In genomic region chr11:62542111-62542745, GRCh38 we compare ENCODE assay signal across 9 cellular contexts. TPM values are rescaled to one million over a fixed set of nuclear protein-coding genes. Genes with fewer than 3 reads are reported as not detected.
A peak's percentile ranks its signal among the peaks of the same experiment; 100 is the strongest.
DNase-seq lines count a peak whose midpoint lies in the region; ATAC-seq and TF ChIP-seq lines count a peak whose summit lies in the region.
"Had no signal": no experiment of that assay in that cellular context is flagged by ENCODE, and none has a peak within 500 bp of the region (broad histone marks: within the 10 kb centered on the region; RNA-seq: fewer than 3 reads in every experiment).

No MANE protein-coding gene starts in this region.

- no peak for TF ChIP-seq POLR2A in NB4 (IDR thresholded peaks at IDR 0.05; ENCODE audit: extremely low read depth, insufficient read length)

- H3K4me3 Mint-ChIP-seq in CD4-positive, alpha-beta T cell: peak overlapping the region; percentile 99
- H3K4me3 Mint-ChIP-seq in central memory CD8-positive, alpha-beta T cell: peak overlapping the region; percentile 99
- peak overlapping the region; percentile 83 for H3K4me3 Mint-ChIP-seq in natural killer cell treated with Interleukin-12 subunit alpha and Interleukin-12 subunit beta and Interleukin-15 and Interleukin-18, amount 100 ng/mL, for 72 hours
- no peak overlapping the region for H3K4me3 Mint-ChIP-seq in activated naive CD4-positive, alpha-beta T cell treated with anti-CD3 and anti-CD28 coated beads for 36 hours

- H3K9me3 ChIP-seq in CD4-positive, alpha-beta T cell (ENCODE audit: control insufficient read depth, low read length): no peaks in the 10 kb centered on the region

- no peak for DNase-seq in CD4-positive, alpha-beta T cell
- no peak for DNase-seq in NB4 (ENCODE audit: low read depth)
- DNase-seq in central memory CD8-positive, alpha-beta T cell (ENCODE audit: low spot score in 2 of 2): no peak
- DNase-seq in natural killer cell treated with Interleukin-12 subunit alpha and Interleukin-12 subunit beta and Interleukin-15 and Interleukin-18, amount 100 ng/mL, for 72 hours (ENCODE audit: low spot score): no peak
- no peak for DNase-seq in activated CD4-positive, CD25-positive, alpha-beta regulatory T cell (lab: John Stamatoyannopoulos, UW)
- no peak for DNase-seq in NOMO-1 (lab: John Stamatoyannopoulos, UW; ENCODE audit: unreplicated experiment in 2 of 2)
- no peak for DNase-seq in activated naive CD4-positive, alpha-beta T cell treated with anti-CD3 and anti-CD28 coated beads for 36 hours

- peaks cover 38% of the 10 kb centered on the region for H3K36me3 Mint-ChIP-seq in CD4-positive, alpha-beta T cell (ENCODE audit: low read depth)
- H3K36me3 Mint-ChIP-seq in central memory CD8-positive, alpha-beta T cell (ENCODE audit: insufficient read depth): peaks cover 71% of the 10 kb centered on the region
- no peaks in the 10 kb centered on the region for H3K36me3 Mint-ChIP-seq in natural killer cell treated with Interleukin-12 subunit alpha and Interleukin-12 subunit beta and Interleukin-15 and Interleukin-18, amount 100 ng/mL, for 72 hours
- H3K36me3 Mint-ChIP-seq in activated naive CD4-positive, alpha-beta T cell treated with anti-CD3 and anti-CD28 coated beads for 36 hours (ENCODE audit: low read depth): no peaks in the 10 kb centered on the region

- intact Hi-C loops in CD4-positive, alpha-beta T cell (cut with DNase I, micrococcal nuclease): loop anchor here (1.0 to 10.0 kb wide), 6 partner anchors 10 to 577 kb away; partner anchors contain the start of gene FTH1 (in 1 of the 2)
- intact Hi-C loops in activated naive CD4-positive, alpha-beta T cell treated with anti-CD3 and anti-CD28 coated beads for 36 hours (cut with micrococcal nuclease): loop anchor here (1.0 to 2.0 kb wide), 3 partner anchors 15 to 118 kb away; no protein-coding TSS in a partner anchor

- H3K4me1 Mint-ChIP-seq in CD4-positive, alpha-beta T cell (ENCODE audit: low read depth): peaks cover 70% of the 10 kb centered on the region
- H3K4me1 Mint-ChIP-seq in central memory CD8-positive, alpha-beta T cell: peaks cover 69% of the 10 kb centered on the region
- H3K4me1 Mint-ChIP-seq in natural killer cell treated with Interleukin-12 subunit alpha and Interleukin-12 subunit beta and Interleukin-15 and Interleukin-18, amount 100 ng/mL, for 72 hours (ENCODE audit: low read depth in 2 of 2): peaks cover 62 to 63% of the 10 kb centered on the region in 2 donors
- peaks cover 64% of the 10 kb centered on the region for H3K4me1 Mint-ChIP-seq in activated naive CD4-positive, alpha-beta T cell treated with anti-CD3 and anti-CD28 coated beads for 36 hours (ENCODE audit: low read depth)

- CTCF ChIA-PET in CD4-positive, alpha-beta T cell (lab: Charles Lee): interaction anchor here (1.1 to 10.9 kb wide), 12 partner anchors 14 to 140 kb away, joined by 3 to 251 read pairs (median 6); partner anchors contain the start of genes EEF1G and TUT1
- CTCF ChIA-PET in activated naive CD4-positive, alpha-beta T cell treated with anti-CD3 and anti-CD28 coated beads for 36 hours (lab: Charles Lee): interaction anchor here (0.7 to 4.6 kb wide), 27 partner anchors 11 to 311 kb away, joined by 3 to 96 read pairs (median 5); no protein-coding TSS in a partner anchor

- peak overlapping the region; percentile 90 for H3K27ac Mint-ChIP-seq in CD4-positive, alpha-beta T cell
- H3K27ac Mint-ChIP-seq in central memory CD8-positive, alpha-beta T cell (ENCODE audit: low read depth): peak overlapping the region; percentile 96
- H3K27ac Mint-ChIP-seq in natural killer cell treated with Interleukin-12 subunit alpha and Interleukin-12 subunit beta and Interleukin-15 and Interleukin-18, amount 100 ng/mL, for 72 hours: peak overlapping the region; percentile 91 to 97
- no peak overlapping the region for H3K27ac Mint-ChIP-seq in activated naive CD4-positive, alpha-beta T cell treated with anti-CD3 and anti-CD28 coated beads for 36 hours

- ATAC-seq in CD4-positive, alpha-beta T cell (ENCODE audit: poor library complexity): no peak
- ATAC-seq in central memory CD8-positive, alpha-beta T cell (replicated peaks; ENCODE audit: extremely low read depth, poor library complexity, severe bottlenecking): no peak
- no peak for ATAC-seq in natural killer cell treated with Interleukin-12 subunit alpha and Interleukin-12 subunit beta and Interleukin-15 and Interleukin-18, amount 100 ng/mL, for 72 hours
- no peak for ATAC-seq in GM19351 (IDR thresholded peaks at IDR 0.05; ENCODE audit: unreplicated experiment)

- H3K27me3 ChIP-seq in CD4-positive, alpha-beta T cell (ENCODE audit: control insufficient read depth, insufficient read depth, low read length): no peaks in the 10 kb centered on the region

- no peaks in the 10 kb centered on the region for H3K9me3 Mint-ChIP-seq in CD4-positive, alpha-beta T cell
- H3K9me3 Mint-ChIP-seq in central memory CD8-positive, alpha-beta T cell: no peaks in the 10 kb centered on the region
- no peaks in the 10 kb centered on the region for H3K9me3 Mint-ChIP-seq in natural killer cell treated with Interleukin-12 subunit alpha and Interleukin-12 subunit beta and Interleukin-15 and Interleukin-18, amount 100 ng/mL, for 72 hours
- no peaks in the 10 kb centered on the region for H3K9me3 Mint-ChIP-seq in activated naive CD4-positive, alpha-beta T cell treated with anti-CD3 and anti-CD28 coated beads for 36 hours

- no peaks in the 10 kb centered on the region for H3K27me3 Mint-ChIP-seq in CD4-positive, alpha-beta T cell
- no peaks in the 10 kb centered on the region for H3K27me3 Mint-ChIP-seq in central memory CD8-positive, alpha-beta T cell
- no peaks in the 10 kb centered on the region for H3K27me3 Mint-ChIP-seq in natural killer cell treated with Interleukin-12 subunit alpha and Interleukin-12 subunit beta and Interleukin-15 and Interleukin-18, amount 100 ng/mL, for 72 hours
- no peaks in the 10 kb centered on the region for H3K27me3 Mint-ChIP-seq in activated naive CD4-positive, alpha-beta T cell treated with anti-CD3 and anti-CD28 coated beads for 36 hours (ENCODE audit: low read depth)

- no peak for TF ChIP-seq CTCF in CD4-positive, alpha-beta T cell (IDR thresholded peaks at IDR 0.05)
- no peak for TF ChIP-seq CTCF in NB4 (IDR thresholded peaks at IDR 0.05; ENCODE audit: low read depth, low read length)

- POLR2A ChIA-PET in CD4-positive, alpha-beta T cell (lab: Charles Lee): interaction anchor here (0.6 to 6.3 kb wide), 9 partner anchors 8 to 156 kb away, joined by 3 to 122 read pairs (median 11); partner anchors contain the start of genes B3GAT3, EEF1G and TUT1

- peak overlapping the region; percentile 46 for H3K4me3 ChIP-seq in NB4 (ENCODE audit: low read depth, low read length)

- peak overlapping the region; percentile 77 for H3K27ac ChIP-seq in CD4-positive, alpha-beta T cell (ENCODE audit: low read depth, low read length)
- H3K27ac ChIP-seq: WERI-Rb-1 had no signal

RNA-seq across cellular contexts. Expression of gene AHNAK, which starts 4.4 kb away (rescaled TPM):
- total RNA-seq in CD4-positive, alpha-beta T cell: 100 to 1,000 TPM; 320 to 332 TPM
- 10 to 100 TPM; 49.2 to 60.0 TPM for total RNA-seq in natural killer cell treated with Interleukin-12 subunit alpha and Interleukin-12 subunit beta and Interleukin-15 and Interleukin-18, amount 100 ng/mL, for 72 hours
- 1 to 10 TPM; 9.2 to 9.4 TPM for total RNA-seq in activated naive CD4-positive, alpha-beta T cell treated with anti-CD3 and anti-CD28 coated beads for 36 hours

RNA-seq across cellular contexts. Expression of gene EEF1G, which starts 31.5 kb away (rescaled TPM):
- total RNA-seq in CD4-positive, alpha-beta T cell: 1,000 to 10,000 TPM; 2,181 to 2,269 TPM
- 1,000 to 10,000 TPM in 1 of 2 donors, 100 to 1,000 TPM in 1; 898 to 1,016 TPM for total RNA-seq in natural killer cell treated with Interleukin-12 subunit alpha and Interleukin-12 subunit beta and Interleukin-15 and Interleukin-18, amount 100 ng/mL, for 72 hours
- 1,000 to 10,000 TPM; 2,282 to 2,440 TPM for total RNA-seq in activated naive CD4-positive, alpha-beta T cell treated with anti-CD3 and anti-CD28 coated beads for 36 hours

RNA-seq across cellular contexts. Expression of gene TUT1, which starts 49.1 kb away (rescaled TPM):
- total RNA-seq in CD4-positive, alpha-beta T cell: 10 to 100 TPM; 25.5 to 26.2 TPM
- 10 to 100 TPM; 24.1 to 35.7 TPM for total RNA-seq in natural killer cell treated with Interleukin-12 subunit alpha and Interleukin-12 subunit beta and Interleukin-15 and Interleukin-18, amount 100 ng/mL, for 72 hours
- 10 to 100 TPM; 38.2 to 42.0 TPM for total RNA-seq in activated naive CD4-positive, alpha-beta T cell treated with anti-CD3 and anti-CD28 coated beads for 36 hours

RNA-seq across cellular contexts. Expression of gene MTA2, which starts 59.4 kb away (rescaled TPM):
- total RNA-seq in CD4-positive, alpha-beta T cell: 100 to 1,000 TPM; 167 to 172 TPM
- 100 to 1,000 TPM; 234 to 259 TPM for total RNA-seq in natural killer cell treated with Interleukin-12 subunit alpha and Interleukin-12 subunit beta and Interleukin-15 and Interleukin-18, amount 100 ng/mL, for 72 hours
- total RNA-seq in activated naive CD4-positive, alpha-beta T cell treated with anti-CD3 and anti-CD28 coated beads for 36 hours: 100 to 1,000 TPM; 191 to 197 TPM

Comparison
In these comparisons a context has a peak if more than half of its experiments do, and no peak if none do; other contexts are left out.
1. RNA of gene AHNAK, which starts 4.4 kb away (total RNA-seq): 320 to 332 TPM in CD4-positive, alpha-beta T cell; 49.2 to 60.0 TPM in natural killer cell treated with Interleukin-12 subunit alpha and Interleukin-12 subunit beta and Interleukin-15 and Interleukin-18, amount 100 ng/mL, for 72 hours and 9.2 to 9.4 TPM in activated naive CD4-positive, alpha-beta T cell treated with anti-CD3 and anti-CD28 coated beads for 36 hours; every median in the first group is over 4 times any median in the second.